1 cellular context compared by ENCODE assay signal in the genomic region with DNA sequence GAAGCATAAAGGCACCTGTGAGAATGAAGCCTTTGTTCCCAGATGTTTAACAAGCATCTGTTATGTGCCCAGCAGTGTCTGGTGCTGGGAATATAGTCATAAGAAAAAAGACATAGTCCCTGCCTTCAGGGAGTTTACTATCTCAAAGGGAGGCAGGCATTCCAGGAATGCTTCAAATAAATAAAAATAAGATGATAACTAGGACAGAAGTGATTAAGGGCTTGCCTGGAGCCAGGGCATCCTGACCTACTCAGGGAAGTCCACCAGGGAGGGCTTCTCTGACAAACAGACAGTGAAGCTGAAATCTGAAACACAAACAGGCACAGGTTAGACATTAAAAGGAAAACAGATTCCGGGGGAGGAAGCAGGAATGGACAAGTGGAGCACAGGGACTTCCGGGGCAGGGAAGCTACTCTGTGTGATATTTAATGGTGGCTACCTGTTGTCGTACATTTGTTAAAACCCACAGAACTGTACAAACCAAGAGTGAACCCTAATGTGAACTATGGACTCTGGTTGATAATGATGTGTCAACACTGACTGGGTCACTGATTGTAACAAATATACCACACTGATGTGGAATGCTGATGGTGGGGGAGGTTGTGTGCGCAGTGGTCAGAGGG.
TF ChIP-seq lines count a peak whose summit lies in the region.

No MANE protein-coding gene starts in this region.

TF ChIP-seq in HepG2, 621 proteins besides CTCF, POLR2A, EP300 and RAD21 (continued from another document):
- TF ChIP-seq, protein P1, sequence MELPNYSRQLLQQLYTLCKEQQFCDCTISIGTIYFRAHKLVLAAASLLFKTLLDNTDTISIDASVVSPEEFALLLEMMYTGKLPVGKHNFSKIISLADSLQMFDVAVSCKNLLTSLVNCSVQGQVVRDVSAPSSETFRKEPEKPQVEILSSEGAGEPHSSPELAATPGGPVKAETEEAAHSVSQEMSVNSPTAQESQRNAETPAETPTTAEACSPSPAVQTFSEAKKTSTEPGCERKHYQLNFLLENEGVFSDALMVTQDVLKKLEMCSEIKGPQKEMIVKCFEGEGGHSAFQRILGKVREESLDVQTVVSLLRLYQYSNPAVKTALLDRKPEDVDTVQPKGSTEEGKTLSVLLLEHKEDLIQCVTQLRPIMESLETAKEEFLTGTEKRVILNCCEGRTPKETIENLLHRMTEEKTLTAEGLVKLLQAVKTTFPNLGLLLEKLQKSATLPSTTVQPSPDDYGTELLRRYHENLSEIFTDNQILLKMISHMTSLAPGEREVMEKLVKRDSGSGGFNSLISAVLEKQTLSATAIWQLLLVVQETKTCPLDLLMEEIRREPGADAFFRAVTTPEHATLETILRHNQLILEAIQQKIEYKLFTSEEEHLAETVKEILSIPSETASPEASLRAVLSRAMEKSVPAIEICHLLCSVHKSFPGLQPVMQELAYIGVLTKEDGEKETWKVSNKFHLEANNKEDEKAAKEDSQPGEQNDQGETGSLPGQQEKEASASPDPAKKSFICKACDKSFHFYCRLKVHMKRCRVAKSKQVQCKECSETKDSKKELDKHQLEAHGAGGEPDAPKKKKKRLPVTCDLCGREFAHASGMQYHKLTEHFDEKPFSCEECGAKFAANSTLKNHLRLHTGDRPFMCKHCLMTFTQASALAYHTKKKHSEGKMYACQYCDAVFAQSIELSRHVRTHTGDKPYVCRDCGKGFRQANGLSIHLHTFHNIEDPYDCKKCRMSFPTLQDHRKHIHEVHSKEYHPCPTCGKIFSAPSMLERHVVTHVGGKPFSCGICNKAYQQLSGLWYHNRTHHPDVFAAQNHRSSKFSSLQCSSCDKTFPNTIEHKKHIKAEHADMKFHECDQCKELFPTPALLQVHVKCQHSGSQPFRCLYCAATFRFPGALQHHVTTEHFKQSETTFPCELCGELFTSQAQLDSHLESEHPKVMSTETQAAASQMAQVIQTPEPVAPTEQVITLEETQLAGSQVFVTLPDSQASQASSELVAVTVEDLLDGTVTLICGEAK (IDR thresholded peaks at IDR 0.05) = no peak
- TF ChIP-seq, protein P1 (CRISPR knock-in tag; IDR thresholded peaks at IDR 0.05) = peak; percentile 21; the same call in 1 of the 2 replicates
- TF ChIP-seq, protein P2, sequence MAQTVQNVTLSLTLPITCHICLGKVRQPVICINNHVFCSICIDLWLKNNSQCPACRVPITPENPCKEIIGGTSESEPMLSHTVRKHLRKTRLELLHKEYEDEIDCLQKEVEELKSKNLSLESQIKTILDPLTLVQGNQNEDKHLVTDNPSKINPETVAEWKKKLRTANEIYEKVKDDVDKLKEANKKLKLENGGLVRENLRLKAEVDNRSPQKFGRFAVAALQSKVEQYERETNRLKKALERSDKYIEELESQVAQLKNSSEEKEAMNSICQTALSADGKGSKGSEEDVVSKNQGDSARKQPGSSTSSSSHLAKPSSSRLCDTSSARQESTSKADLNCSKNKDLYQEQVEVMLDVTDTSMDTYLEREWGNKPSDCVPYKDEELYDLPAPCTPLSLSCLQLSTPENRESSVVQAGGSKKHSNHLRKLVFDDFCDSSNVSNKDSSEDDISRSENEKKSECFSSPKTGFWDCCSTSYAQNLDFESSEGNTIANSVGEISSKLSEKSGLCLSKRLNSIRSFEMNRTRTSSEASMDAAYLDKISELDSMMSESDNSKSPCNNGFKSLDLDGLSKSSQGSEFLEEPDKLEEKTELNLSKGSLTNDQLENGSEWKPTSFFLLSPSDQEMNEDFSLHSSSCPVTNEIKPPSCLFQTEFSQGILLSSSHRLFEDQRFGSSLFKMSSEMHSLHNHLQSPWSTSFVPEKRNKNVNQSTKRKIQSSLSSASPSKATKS (CRISPR knock-in tag; IDR thresholded peaks at IDR 0.05) = no peak
- TF ChIP-seq ZNF558 (CRISPR knock-in tag; IDR thresholded peaks at IDR 0.05; ENCODE audit: borderline replicate concordance) (no peak), ZKSCAN5 (CRISPR knock-in tag; IDR thresholded peaks at IDR 0.05) (no peak), MEF2D (CRISPR knock-in tag; IDR thresholded peaks at IDR 0.05) (peak; percentile 27; the same call in 1 of the 2 replicates), NAIF1 (CRISPR knock-in tag; IDR thresholded peaks at IDR 0.05; ENCODE audit: borderline replicate concordance) (peak; percentile 66; the same call in 1 of the 2 replicates), ZNF546 (CRISPR knock-in tag; conservative IDR thresholded peaks at IDR 0.05) (no peak), ZNF644 (CRISPR knock-in tag; IDR thresholded peaks at IDR 0.05; ENCODE audit: low read depth) (peak; percentile 84)
TF ChIP-seq in HepG2: peak in this region for 204.
